Comparison of ENCODE assay signal across 26 cellular contexts in the genomic region with DNA sequence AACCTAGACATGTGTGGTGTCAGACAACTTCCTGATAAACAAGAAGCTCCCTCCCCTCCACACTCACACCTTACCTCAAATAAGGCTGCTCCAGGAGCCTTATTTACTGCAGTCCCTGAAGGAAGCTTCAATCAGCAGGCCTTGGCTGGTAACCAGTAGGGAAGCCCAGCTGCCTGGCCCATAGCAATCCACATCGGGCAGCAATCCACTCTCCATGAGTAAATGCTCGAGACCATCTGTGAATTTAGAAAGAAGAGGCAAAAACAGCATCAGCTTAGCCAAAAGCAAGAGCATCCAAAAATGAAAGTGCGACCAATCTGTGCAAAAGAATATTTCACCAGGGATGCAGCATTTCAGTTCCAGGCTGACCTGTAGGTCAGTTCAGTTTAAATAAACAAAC.
"Had no signal": no experiment of that assay in that cellular context is flagged by ENCODE, and none has a peak within 500 bp of the region (broad histone marks: within the 10 kb centered on the region; RNA-seq: fewer than 3 reads in every experiment).

No MANE protein-coding gene starts in this region.

- H3K4me2 ChIP-seq: smooth muscle cell had no signal

- H3K4me3 ChIP-seq: esophagus muscularis mucosa, gastroesophageal sphincter, heart left ventricle, sigmoid colon, smooth muscle cell, thyroid gland had no signal

- ATAC-seq: activated CD8-positive, alpha-beta memory T cell treated with anti-CD3 and anti-CD28 coated beads, Interleukin-2, amount 10 ng/mL, durations not matched to agents 7 days and 5 days; activated CD8-positive, alpha-beta T cell treated with anti-CD3 and anti-CD28 coated beads for 36 hours; effector memory CD8-positive, alpha-beta T cell; gastroesophageal sphincter; heart left ventricle; left colon had no signal

- H3K79me2 ChIP-seq: parathyroid adenoma had no signal

- H3K27me3 ChIP-seq: esophagus muscularis mucosa, gastroesophageal sphincter, heart left ventricle, sigmoid colon, thyroid gland had no signal

- FAIRE-seq: colon, keratinocyte, TTC549 had no signal

- H3K4me1 ChIP-seq: esophagus muscularis mucosa, gastroesophageal sphincter, heart left ventricle, parathyroid adenoma, sigmoid colon, thyroid gland had no signal

- H3K9ac ChIP-seq: parathyroid adenoma had no signal

- H3K27ac ChIP-seq: esophagus muscularis mucosa, gastroesophageal sphincter, heart left ventricle, parathyroid adenoma, sigmoid colon, thyroid gland, WERI-Rb-1 had no signal

- DNase-seq: activated CD4-positive, alpha-beta T cell treated with anti-CD3 and anti-CD28 coated beads, Interleukin-2, amount 10 ng/mL, durations not matched to agents 7 days and 5 days; activated CD4-positive, CD25-positive, alpha-beta regulatory T cell treated with anti-CD3 and anti-CD28 coated beads, Interleukin-2, amount 50 U/mL, for 72 hours; activated CD8-positive, alpha-beta memory T cell treated with anti-CD3 and anti-CD28 coated beads, Interleukin-2, amount 10 ng/mL, durations not matched to agents 7 days and 5 days; activated CD8-positive, alpha-beta T cell treated with anti-CD3 and anti-CD28 coated beads for 36 hours; activated effector memory CD4-positive, alpha-beta T cell treated with anti-CD3 and anti-CD28 coated beads, Interleukin-2, amount 50 U/mL, for 16 hours; activated naive CD4-positive, alpha-beta T cell treated with anti-CD3 and anti-CD28 coated beads, Interleukin-2, amount 50 U/mL, for 16 hours; activated T-cell treated with anti-CD3 and anti-CD28 coated beads for 4 hours; aorta; effector memory CD8-positive, alpha-beta T cell; heart left ventricle; left colon; nephron progenitor cell; sigmoid colon; stimulated activated CD4-positive, alpha-beta T cell treated with anti-CD3 and anti-CD28 coated beads, Interleukin-15, amount 100 ng/mL, for 24 hours; stimulated activated CD8-positive, alpha-beta memory T cell treated with anti-CD3 and anti-CD28 coated beads, Interleukin-4, amount 100 ng/mL, for 48 hours; stimulated activated naive CD4-positive, alpha-beta T cell treated with Interleukin-2 at 50 U/mL for 16 hours; T-helper 1 cell; thyroid gland; WERI-Rb-1 had no signal

- H3K36me3 ChIP-seq: esophagus muscularis mucosa, gastroesophageal sphincter, heart left ventricle, sigmoid colon, thyroid gland, WERI-Rb-1 had no signal
